Comparison of ENCODE assay signal across 21 cellular contexts in the genomic region with DNA sequence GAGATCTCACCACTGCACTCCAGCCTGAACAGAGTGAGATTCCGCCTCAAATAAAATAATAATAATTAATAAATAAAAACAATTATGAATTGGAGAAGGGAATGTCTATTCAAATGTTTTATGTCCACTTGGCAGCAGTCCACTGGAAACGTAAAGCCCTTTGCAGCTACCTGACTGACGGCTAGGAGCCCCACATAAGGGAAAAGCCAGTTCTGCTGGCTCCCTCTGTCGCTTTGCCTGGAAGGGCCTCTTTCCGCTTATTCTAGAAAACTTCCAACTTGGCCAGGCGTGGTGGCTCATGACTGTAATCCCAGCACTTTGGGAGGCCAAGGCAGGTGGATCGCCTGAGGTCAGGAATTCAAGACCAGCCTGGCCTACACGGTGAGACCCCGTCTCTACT. TPM values are rescaled to one million over a fixed set of nuclear protein-coding genes. Genes with fewer than 3 reads are reported as not detected.
A peak's percentile ranks its signal among the peaks of the same experiment; 100 is the strongest.
DNase-seq lines count a peak whose midpoint lies in the region; ATAC-seq and TF ChIP-seq lines count a peak whose summit lies in the region.
"Had no signal": no experiment of that assay in that cellular context is flagged by ENCODE, and none has a peak within 500 bp of the region (broad histone marks: within the 10 kb centered on the region; RNA-seq: fewer than 3 reads in every experiment).

No MANE protein-coding gene starts in this region.

- no peak overlapping the region for H3K27ac ChIP-seq in osteoblast (ENCODE audit: low read depth, low read length)

- peaks cover 58% of the 10 kb centered on the region for H3K4me1 Mint-ChIP-seq in Caco-2 (ENCODE audit: low read depth, unreplicated experiment)
- H3K4me1 Mint-ChIP-seq in dendritic cell treated with granulocyte-macrophage colony-stimulating factor and Interleukin-4, amounts not matched to agents 40 ng/mL and 50 ng/mL, for 4 days (ENCODE audit: low read depth): peaks cover 62% of the 10 kb centered on the region
- H3K4me1 Mint-ChIP-seq in effector memory CD8-positive, alpha-beta T cell (ENCODE audit: low read depth in 2 of 2): no peaks in the 10 kb centered on the region

- no peaks in the 10 kb centered on the region for H3K79me2 ChIP-seq in osteoblast (ENCODE audit: insufficient read depth, low read length)

- intact Hi-C loops in Caco-2 (cut with micrococcal nuclease; ENCODE audit: unreplicated experiment): no loop called here
- intact Hi-C loops in dendritic cell treated with granulocyte-macrophage colony-stimulating factor and Interleukin-4, amounts not matched to agents 40 ng/mL and 50 ng/mL, for 4 days (cut with micrococcal nuclease): loop anchor here (10.0 kb wide), 1 partner anchor 227 kb away; no protein-coding TSS in a partner anchor

- no TSS peak for BruUV-seq in Caco-2 (replicated peaks; lab: Mats Ljungman, UMichigan)

- no peaks in the 10 kb centered on the region for H3K36me3 ChIP-seq in Caco-2 (ENCODE audit: control insufficient read depth, insufficient read depth, low read length)
- no peaks in the 10 kb centered on the region for H3K36me3 ChIP-seq in osteoblast (ENCODE audit: insufficient read depth, low read length)
- H3K36me3 ChIP-seq: BLaER1 treated with 17β-estradiol and CSF1 and Interleukin-3, amounts not matched to agents 10 nM and 100 nM; HAP-1 had no signal

- H3K27me3 Mint-ChIP-seq in Caco-2 (ENCODE audit: insufficient read depth, unreplicated experiment): no peaks in the 10 kb centered on the region
- H3K27me3 Mint-ChIP-seq in dendritic cell treated with granulocyte-macrophage colony-stimulating factor and Interleukin-4, amounts not matched to agents 40 ng/mL and 50 ng/mL, for 4 days: peaks cover 4% of the 10 kb centered on the region
- H3K27me3 Mint-ChIP-seq in effector memory CD8-positive, alpha-beta T cell: peaks cover 0 to 3% of the 10 kb centered on the region in 2 donors

- no peaks in the 10 kb centered on the region for H4K20me1 ChIP-seq in osteoblast (ENCODE audit: insufficient read depth, low read length)
- H4K20me1 ChIP-seq: BLaER1 treated with 17β-estradiol and CSF1 and Interleukin-3, amounts not matched to agents 10 nM and 100 nM had no signal

- no peaks in the 10 kb centered on the region for H3K9me3 Mint-ChIP-seq in Caco-2 (ENCODE audit: unreplicated experiment)
- no peaks in the 10 kb centered on the region for H3K9me3 Mint-ChIP-seq in dendritic cell treated with granulocyte-macrophage colony-stimulating factor and Interleukin-4, amounts not matched to agents 40 ng/mL and 50 ng/mL, for 4 days
- H3K9me3 Mint-ChIP-seq in effector memory CD8-positive, alpha-beta T cell: peaks cover 6 to 7% of the 10 kb centered on the region in 2 donors
- H3K9me3 Mint-ChIP-seq: HFFc6 had no signal

- CTCF ChIA-PET in Caco-2 (lab: Charles Lee): interaction anchor here (1.1 kb wide), 1 partner anchor 10 kb away, joined by 3 read pairs; no protein-coding TSS in a partner anchor

- no peak for TF ChIP-seq CTCF in Caco-2 (IDR thresholded peaks at IDR 0.05; ENCODE audit: insufficient read depth in 1 of 2, low read depth in 1 of 2, low read length in 1 of 2, severe bottlenecking in 1 of 2, unreplicated experiment in 1 of 2)
- TF ChIP-seq CTCF in osteoblast (IDR thresholded peaks at IDR 0.05; ENCODE audit: extremely low read depth, low read depth, low read length): no peak

- H3K36me3 Mint-ChIP-seq in Caco-2 (ENCODE audit: insufficient read depth, unreplicated experiment): peaks cover 14% of the 10 kb centered on the region
- H3K36me3 Mint-ChIP-seq in dendritic cell treated with granulocyte-macrophage colony-stimulating factor and Interleukin-4, amounts not matched to agents 40 ng/mL and 50 ng/mL, for 4 days (ENCODE audit: low read depth): no peaks in the 10 kb centered on the region
- peaks cover 4% of the 10 kb centered on the region for H3K36me3 Mint-ChIP-seq in effector memory CD8-positive, alpha-beta T cell (ENCODE audit: insufficient read depth)

- ATAC-seq in GM18907 (IDR thresholded peaks at IDR 0.05; ENCODE audit: unreplicated experiment): no peak
- ATAC-seq in effector memory CD8-positive, alpha-beta T cell (replicated peaks): no peak
- ATAC-seq: GM23338, HepG2 had no signal

- H3K9me3 ChIP-seq in Caco-2 (peaks cover 3% of the 10 kb centered on the region; the same call in 1 of the 2 replicates), osteoblast (ENCODE audit: low read depth, low read length) (no peaks in the 10 kb centered on the region)
- H3K9me3 ChIP-seq: HAP-1 had no signal

- POLR2A ChIA-PET in Caco-2 (lab: Charles Lee): interaction anchor here (1.3 kb wide), 1 partner anchor 17 kb away, joined by 3 read pairs; no protein-coding TSS in a partner anchor

- no peak overlapping the region for H3K4me2 ChIP-seq in osteoblast (ENCODE audit: insufficient read depth, low read length)
- H3K4me2 ChIP-seq: GM23338 had no signal

- no peak overlapping the region for H3K4me3 Mint-ChIP-seq in Caco-2 (ENCODE audit: unreplicated experiment)
- no peak overlapping the region for H3K4me3 Mint-ChIP-seq in dendritic cell treated with granulocyte-macrophage colony-stimulating factor and Interleukin-4, amounts not matched to agents 40 ng/mL and 50 ng/mL, for 4 days
- no peak overlapping the region for H3K4me3 Mint-ChIP-seq in effector memory CD8-positive, alpha-beta T cell
- H3K4me3 Mint-ChIP-seq: CD4-positive, alpha-beta T cell; GM23338; HFFc6 had no signal

- no peak overlapping the region for H2AFZ ChIP-seq in osteoblast (ENCODE audit: low read length)
- H2AFZ ChIP-seq: GM23338 had no signal

- H3K27me3 ChIP-seq in Caco-2 (replicated peaks; ENCODE audit: control insufficient read depth, insufficient read depth, low read length) (no peaks in the 10 kb centered on the region), osteoblast (ENCODE audit: insufficient read depth, low read length) (no peaks in the 10 kb centered on the region)

- H3K27ac Mint-ChIP-seq in Caco-2 (ENCODE audit: unreplicated experiment): peak overlapping the region; percentile 74
- H3K27ac Mint-ChIP-seq in dendritic cell treated with granulocyte-macrophage colony-stimulating factor and Interleukin-4, amounts not matched to agents 40 ng/mL and 50 ng/mL, for 4 days: peak overlapping the region; percentile 3
- H3K27ac Mint-ChIP-seq in effector memory CD8-positive, alpha-beta T cell: no peak overlapping the region
- H3K27ac Mint-ChIP-seq: CD4-positive, alpha-beta T cell; GM23338; HFFc6 had no signal

- H3K4me3 ChIP-seq in Caco-2 (ENCODE audit: low read depth, low read length) (no peak overlapping the region), osteoblast (ENCODE audit: insufficient read depth, low read length) (no peak overlapping the region)
- H3K4me3 ChIP-seq: BLaER1 treated with 17β-estradiol and CSF1 and Interleukin-3, amounts not matched to agents 10 nM and 100 nM; GM23338; HAP-1 had no signal

- peaks cover 72% of the 10 kb centered on the region for H3K4me1 ChIP-seq in Caco-2
- peaks cover 23% of the 10 kb centered on the region for H3K4me1 ChIP-seq in osteoblast (ENCODE audit: insufficient read depth, low read length)

- DNase-seq in Caco-2: no peak
- peak; percentile 30 for DNase-seq in NCI-H2029 treated with DMSO at 0.1 percent for 48 hours (lab: John Stamatoyannopoulos, UW)
- DNase-seq in osteoblast (ENCODE audit: insufficient read length, low spot score, missing footprints): peak; percentile 41
- no peak for DNase-seq in effector memory CD8-positive, alpha-beta T cell
- no peak for DNase-seq in pons (ENCODE audit: low spot score)
- no peak for DNase-seq in midbrain (lab: John Stamatoyannopoulos, UW)
- DNase-seq: AML-193; CD4-positive, alpha-beta T cell; HFFc6; KBM-7; NCI-H1105; NCI-H1436 treated with DMSO at 0.1 percent for 48 hours; NCI-H1930; NCI-H446 treated with DMSO at 0.1 percent for 48 hours; NCI-H526 had no signal

RNA-seq across cellular contexts. Expression of a gene that starts 6.1 kb away (rescaled TPM):
- 252 and 263 TPM in 2 replicates for total RNA-seq in Caco-2 (2022)
- total RNA-seq in osteoblast: 67.3 and 88.1 TPM in 2 replicates

Comparison
In these comparisons a context has a peak if more than half of its experiments do, and no peak if none do; other contexts are left out.
1. DNase-seq: peak in NCI-H2029 treated with DMSO at 0.1 percent for 48 hours (single experiment) and osteoblast (single experiment); none in Caco-2 (0 of 2), effector memory CD8-positive, alpha-beta T cell (0 of 3), pons (single experiment) and midbrain (single experiment).
2. H3K27ac Mint-ChIP-seq: peak in Caco-2 (single experiment) and dendritic cell treated with granulocyte-macrophage colony-stimulating factor and Interleukin-4, amounts not matched to agents 40 ng/mL and 50 ng/mL, for 4 days (single experiment); none in effector memory CD8-positive, alpha-beta T cell (0 of 2).